ENCODE assay signal across 28 cellular contexts in the genomic region with DNA sequence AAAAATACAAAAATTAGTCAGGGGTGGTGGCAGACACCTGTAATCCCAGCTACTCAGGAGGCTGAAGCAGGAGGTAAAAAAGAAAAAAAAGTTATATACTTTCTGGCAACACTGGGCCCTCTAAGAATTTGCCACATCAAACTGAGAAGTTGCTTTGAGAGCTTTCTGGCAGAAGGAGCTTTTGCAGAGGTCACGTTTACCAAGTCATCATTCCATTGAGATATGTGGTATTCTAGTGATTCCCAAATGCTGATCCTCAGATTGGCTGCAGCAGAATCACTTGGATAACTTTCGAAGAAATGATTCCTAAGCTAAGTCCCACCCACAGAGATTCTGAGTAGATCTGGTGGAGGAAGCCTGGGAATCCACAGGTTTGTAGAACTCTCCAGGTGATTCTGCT.
"Had no signal": no experiment of that assay in that cellular context is flagged by ENCODE, and none has a peak within 500 bp of the region (broad histone marks: within the 10 kb centered on the region; RNA-seq: fewer than 3 reads in every experiment).

No MANE protein-coding gene starts in this region.

- H3K9ac ChIP-seq: neural progenitor cell, parathyroid adenoma had no signal

- H3K36me3 ChIP-seq: neural progenitor cell, ovary, spleen, suprapubic skin, tibial artery, transverse colon, vagina had no signal

- H3K27ac ChIP-seq: neural progenitor cell, ovary, parathyroid adenoma, psoas muscle, skin epidermis, spleen, suprapubic skin, testis, tibial artery, transverse colon, vagina had no signal

- DNase-seq: naive thymus-derived CD4-positive, alpha-beta T cell; natural killer cell; occipital lobe; ovary; posterior cingulate gyrus; psoas muscle; right cardiac atrium; spleen; stimulated activated CD4-positive, alpha-beta T cell treated with anti-CD3 and anti-CD28 coated beads, Interleukin-12 subunit alpha, Interleukin-12 subunit beta, amount 100 ng/mL, for 4 hours; stimulated activated CD4-positive, alpha-beta T cell treated with anti-CD3 and anti-CD28 coated beads, Interleukin-1b, Interleukin-23, amount 100 ng/mL, for 48 hours; stimulated activated CD4-positive, alpha-beta T cell treated with anti-CD3 and anti-CD28 coated beads, Interleukin-4, amount 100 ng/mL, for 1 hour; stimulated activated CD4-positive, alpha-beta T cell treated with anti-CD3 and anti-CD28 coated beads, Interleukin-4, amount 100 ng/mL, for 4 hours; stimulated activated CD8-positive, alpha-beta memory T cell treated with anti-CD3 and anti-CD28 coated beads, Interleukin-4, amount 100 ng/mL, for 48 hours; stimulated activated naive CD4-positive, alpha-beta T cell; stimulated activated naive CD8-positive, alpha-beta T cell treated with anti-CD3 and anti-CD28 coated beads, Interleukin-15, amount 100 ng/mL, for 72 hours; stimulated activated naive CD8-positive, alpha-beta T cell treated with anti-CD3 and anti-CD28 coated beads, Interleukin-15, Interleukin-2, amounts not matched to agents 100 U/mL and 50 U/mL, for 24 hours; substantia nigra; testis; tibial artery; transverse colon had no signal

- H3K79me2 ChIP-seq: parathyroid adenoma had no signal

- H3K9me3 ChIP-seq: ovary, psoas muscle, spleen, suprapubic skin, testis, tibial artery, transverse colon, vagina had no signal

- H3K27me3 ChIP-seq: neural progenitor cell, ovary, spleen, suprapubic skin, testis, tibial artery, transverse colon, vagina had no signal

- H2AFZ ChIP-seq: neural progenitor cell, parathyroid adenoma had no signal

- H3K4me3 ChIP-seq: neural progenitor cell, ovary, psoas muscle, skin epidermis, smooth muscle cell, spleen, suprapubic skin, testis, tibial artery, transverse colon, vagina had no signal

- H3K4me1 ChIP-seq: neural progenitor cell, parathyroid adenoma, psoas muscle, spleen, suprapubic skin, testis, tibial artery, transverse colon, vagina had no signal

- H3K4me2 ChIP-seq: neural progenitor cell, smooth muscle cell had no signal

- ATAC-seq: naive thymus-derived CD4-positive, alpha-beta T cell; natural killer cell; psoas muscle; right cardiac atrium; sciatic nerve; stimulated activated memory B cell treated with anti-CD40 and anti-IgM and Interleukin-4, amounts not matched to agents 10 μg/mL and 1 μg/mL and 100 μg/mL, for 72 hours; stimulated activated naive CD8-positive, alpha-beta T cell treated with anti-CD3 and anti-CD28 coated beads, Interleukin-15, amount 100 ng/mL, for 72 hours; stimulated activated naive CD8-positive, alpha-beta T cell treated with anti-CD3 and anti-CD28 coated beads, Interleukin-15, Interleukin-2, amounts not matched to agents 100 U/mL and 50 U/mL, for 24 hours had no signal
